ENCODE assay signal across 19 cellular contexts in the genomic region with DNA sequence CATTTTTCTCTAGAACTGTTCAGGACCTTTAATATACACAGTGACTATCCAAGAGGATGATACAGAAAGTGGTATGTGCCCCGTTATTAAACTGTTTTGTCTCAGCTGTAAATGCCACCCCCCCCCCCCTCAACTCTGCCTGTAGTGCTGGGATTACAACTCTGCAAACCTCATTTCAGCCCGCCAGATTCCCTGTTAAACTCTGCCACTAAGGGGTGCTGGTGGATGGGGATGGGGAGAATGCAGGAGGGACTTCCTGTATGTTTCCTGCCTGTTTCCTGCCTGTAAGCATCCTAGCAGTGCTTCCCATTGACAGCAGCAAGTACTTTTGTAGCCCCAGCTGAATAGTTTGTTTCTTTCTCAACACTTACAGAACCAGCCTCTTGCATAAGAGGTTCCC.
DNase-seq lines count a peak whose midpoint lies in the region; ATAC-seq and TF ChIP-seq lines count a peak whose summit lies in the region.
"Had no signal": no experiment of that assay in that cellular context is flagged by ENCODE, and none has a peak within 500 bp of the region (broad histone marks: within the 10 kb centered on the region; RNA-seq: fewer than 3 reads in every experiment).

No MANE protein-coding gene starts in this region.

- H3K4me3 ChIP-seq in endodermal cell (ENCODE audit: low read length) (no peak overlapping the region), osteoblast (ENCODE audit: insufficient read depth, low read length) (no peak overlapping the region), left lung (no peak overlapping the region)
- H3K4me3 ChIP-seq: GM23248, MG63, transverse colon had no signal

- peaks cover 28% of the 10 kb centered on the region for H3K27me3 ChIP-seq in endodermal cell (ENCODE audit: control insufficient read depth, insufficient read depth, low read length, poor library complexity, severe bottlenecking)
- no peaks in the 10 kb centered on the region for H3K27me3 ChIP-seq in osteoblast (ENCODE audit: insufficient read depth, low read length)
- no peaks in the 10 kb centered on the region for H3K27me3 ChIP-seq in left lung
- H3K27me3 ChIP-seq: MG63, transverse colon had no signal

- H3K4me3 Mint-ChIP-seq in endodermal cell = no peak overlapping the region
- H3K4me3 Mint-ChIP-seq: activated CD8-positive, alpha-beta T cell treated with anti-CD3 and anti-CD28 coated beads, Interleukin-2, amount 10 ng/mL, durations not matched to agents 7 days and 5 days; natural killer cell treated with Interleukin-12 subunit alpha and Interleukin-12 subunit beta and Interleukin-15 and Interleukin-18, amount 100 ng/mL, for 72 hours; T-helper 2 cell treated with Interferon-gamma antibody and Interleukin-4, amounts not matched to agents 5 μg/mL and 100 μg/mL, for 36 hours had no signal

- H3K9me3 ChIP-seq in endodermal cell (ENCODE audit: control insufficient read depth, low read length) (no peaks in the 10 kb centered on the region), osteoblast (ENCODE audit: low read depth, low read length) (no peaks in the 10 kb centered on the region), left lung (no peaks in the 10 kb centered on the region)
- H3K9me3 ChIP-seq: MG63, transverse colon had no signal

- H3K27me3 Mint-ChIP-seq in endodermal cell (ENCODE audit: insufficient read depth) = peaks cover 26% of the 10 kb centered on the region

- no peak overlapping the region for H3K27ac ChIP-seq in endodermal cell (ENCODE audit: low read depth, low read length)
- H3K27ac ChIP-seq in osteoblast (ENCODE audit: low read depth, low read length) = no peak overlapping the region
- no peak overlapping the region for H3K27ac ChIP-seq in left lung
- H3K27ac ChIP-seq: GM23248, transverse colon had no signal

- no peaks in the 10 kb centered on the region for H4K20me1 ChIP-seq in osteoblast (ENCODE audit: insufficient read depth, low read length)

- H3K4me2 ChIP-seq in osteoblast (ENCODE audit: insufficient read depth, low read length) = no peak overlapping the region

- H3K27ac Mint-ChIP-seq in endodermal cell = no peak overlapping the region
- H3K27ac Mint-ChIP-seq: activated CD8-positive, alpha-beta T cell treated with anti-CD3 and anti-CD28 coated beads, Interleukin-2, amount 10 ng/mL, durations not matched to agents 7 days and 5 days; natural killer cell treated with Interleukin-12 subunit alpha and Interleukin-12 subunit beta and Interleukin-15 and Interleukin-18, amount 100 ng/mL, for 72 hours; T-helper 2 cell treated with Interferon-gamma antibody and Interleukin-4, amounts not matched to agents 5 μg/mL and 100 μg/mL, for 36 hours had no signal

- ATAC-seq in HG02588 (IDR thresholded peaks at IDR 0.05; ENCODE audit: unreplicated experiment) (no peak), GM21367 (IDR thresholded peaks at IDR 0.05; ENCODE audit: unreplicated experiment) (no peak), left lung (no peak)
- ATAC-seq: activated CD8-positive, alpha-beta T cell treated with anti-CD3 and anti-CD28 coated beads, Interleukin-2, amount 10 ng/mL, durations not matched to agents 7 days and 5 days; natural killer cell treated with Interleukin-12 subunit alpha and Interleukin-12 subunit beta and Interleukin-15 and Interleukin-18, amount 100 ng/mL, for 72 hours; right cardiac atrium had no signal

- H3K36me3 ChIP-seq in endodermal cell (ENCODE audit: control insufficient read depth, insufficient read depth, low read length) (no peaks in the 10 kb centered on the region), osteoblast (ENCODE audit: insufficient read depth, low read length) (no peaks in the 10 kb centered on the region), left lung (no peaks in the 10 kb centered on the region)
- H3K36me3 ChIP-seq: MG63, transverse colon had no signal

- peak; percentile 40 for TF ChIP-seq CTCF in endodermal cell (conservative IDR thresholded peaks at IDR 0.05)
- no peak for TF ChIP-seq CTCF in osteoblast (IDR thresholded peaks at IDR 0.05; ENCODE audit: extremely low read depth, low read depth, low read length)
- TF ChIP-seq CTCF in left lung (IDR thresholded peaks at IDR 0.05) = no peak

- H2AFZ ChIP-seq in osteoblast (ENCODE audit: low read length) = no peak overlapping the region
- H2AFZ ChIP-seq: GM23248 had no signal

- intact Hi-C loops in left lung (cut with DNase I) = no loop called here

- H3K9me3 Mint-ChIP-seq in endodermal cell = no peaks in the 10 kb centered on the region
- H3K9me3 Mint-ChIP-seq: natural killer cell treated with Interleukin-12 subunit alpha and Interleukin-12 subunit beta and Interleukin-15 and Interleukin-18, amount 100 ng/mL, for 72 hours; T-helper 2 cell treated with Interferon-gamma antibody and Interleukin-4, amounts not matched to agents 5 μg/mL and 100 μg/mL, for 36 hours had no signal

- H3K36me3 Mint-ChIP-seq in endodermal cell (ENCODE audit: low read depth) = no peaks in the 10 kb centered on the region
- H3K36me3 Mint-ChIP-seq: natural killer cell treated with Interleukin-12 subunit alpha and Interleukin-12 subunit beta and Interleukin-15 and Interleukin-18, amount 100 ng/mL, for 72 hours had no signal

- H3K9ac ChIP-seq in endodermal cell (ENCODE audit: extremely low read depth, low read length, poor library complexity, severe bottlenecking) = no peak overlapping the region
- H3K9ac ChIP-seq: GM23248 had no signal

- no peaks in the 10 kb centered on the region for H3K79me2 ChIP-seq in osteoblast (ENCODE audit: insufficient read depth, low read length)

- DNase-seq in SHP77 (lab: John Stamatoyannopoulos, UW) (peak; percentile 10 to 17), SHP77 treated with DMSO at 0.1 percent for 48 hours (lab: John Stamatoyannopoulos, UW) (no peak), NCI-H82 treated with DMSO at 0.1 percent for 48 hours (lab: John Stamatoyannopoulos, UW; ENCODE audit: unreplicated experiment) (peak; percentile 15), endodermal cell (peak; percentile 71), osteoblast (ENCODE audit: insufficient read length, low spot score, missing footprints) (peak; percentile 62), left lung (no peak)
- DNase-seq: activated CD8-positive, alpha-beta T cell treated with anti-CD3 and anti-CD28 coated beads, Interleukin-2, amount 10 ng/mL, durations not matched to agents 7 days and 5 days; activated gamma-delta T cell treated with Interleukin-2 at 50 U/mL for 16 hours; effector memory CD4-positive, alpha-beta T cell; GM23248; MG63; NCI-H2171; right cardiac atrium; stimulated activated CD4-positive, alpha-beta T cell treated with anti-CD3 and anti-CD28 coated beads, Interleukin-2, amount 100 ng/mL, for 48 hours; transverse colon had no signal

- WGBS in endodermal cell (ENCODE audit: insufficient coverage in 1 of 2, insufficient read length in 1 of 2), 2 experiments = 100% methylated on average over 1 of the region's 2 CpGs; no CpG with 5 or more reads in 1 of the 2 experiments

- H3K4me1 ChIP-seq in endodermal cell (ENCODE audit: control insufficient read depth, insufficient read depth, low read length) (peaks cover 12% of the 10 kb centered on the region), osteoblast (ENCODE audit: insufficient read depth, low read length) (no peaks in the 10 kb centered on the region), left lung (no peaks in the 10 kb centered on the region)
- H3K4me1 ChIP-seq: transverse colon had no signal

- H3K4me1 Mint-ChIP-seq in endodermal cell = peaks cover 25% of the 10 kb centered on the region

Comparison
In these comparisons a context has a peak if more than half of its experiments do, and no peak if none do; other contexts are left out.
1. DNase-seq: peak in SHP77 (2 of 2), NCI-H82 treated with DMSO at 0.1 percent for 48 hours (single experiment), endodermal cell (single experiment) and osteoblast (single experiment); none in SHP77 treated with DMSO at 0.1 percent for 48 hours (single experiment) and left lung (0 of 2).